10 cellular contexts compared by ENCODE assay signal in the genomic region with DNA sequence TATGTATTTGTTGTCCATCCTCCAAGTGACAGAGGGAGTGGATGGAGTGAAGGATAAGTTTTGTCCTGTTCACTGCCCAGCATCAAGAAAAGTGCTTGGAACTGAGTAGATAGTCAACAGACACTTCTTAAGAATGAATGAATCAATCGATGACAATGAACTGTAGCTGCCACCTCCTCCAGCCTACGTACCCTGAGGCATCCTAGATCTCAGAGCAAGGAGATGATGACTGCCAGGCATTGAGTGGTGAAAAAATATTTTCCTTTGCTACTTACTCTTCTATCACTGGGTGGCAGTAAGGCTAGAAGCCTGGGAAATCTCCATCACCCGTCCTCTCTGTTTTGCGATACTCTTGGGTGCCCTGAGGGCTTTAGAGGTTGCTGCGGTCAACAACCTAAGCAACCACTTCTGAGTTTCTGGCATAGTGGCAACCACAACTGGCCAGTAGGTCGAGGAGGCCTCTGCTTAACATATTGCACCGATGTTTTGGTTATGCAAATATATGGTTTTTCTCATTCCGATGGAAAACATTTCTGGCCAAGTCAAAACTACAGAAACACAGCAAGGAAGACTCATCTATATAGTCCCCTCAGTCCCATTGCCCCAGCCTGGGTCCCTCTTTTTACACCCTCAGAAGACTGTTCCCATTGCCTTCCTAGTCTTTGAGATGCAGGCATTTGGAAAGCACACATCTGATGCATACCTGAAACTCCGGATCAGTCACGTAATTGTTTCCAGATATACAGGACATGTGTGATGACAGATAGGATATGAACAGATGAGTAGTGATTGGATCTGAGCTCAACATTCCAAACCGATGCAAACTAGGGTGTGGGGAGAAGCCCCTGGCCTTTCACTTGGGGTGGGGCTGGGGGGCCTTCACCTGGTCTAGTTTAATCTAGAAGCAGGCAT.
DNase-seq lines count a peak whose midpoint lies in the region; ATAC-seq lines count a peak whose summit lies in the region.
"Had no signal": no experiment of that assay in that cellular context is flagged by ENCODE, and none has a peak within 500 bp of the region (broad histone marks: within the 10 kb centered on the region; RNA-seq: fewer than 3 reads in every experiment).

No MANE protein-coding gene starts in this region.

- in situ Hi-C loops in GM23248 (cut with MboI): no loop called here

- H3K27ac ChIP-seq in GM23248: no peak overlapping the region
- H3K27ac ChIP-seq: heart left ventricle had no signal

- peaks cover 41% of the 10 kb centered on the region for H3F3A ChIP-seq in GM23248 (ENCODE audit: insufficient read depth)

- no peak overlapping the region for H3K4me2 ChIP-seq in GM23248 (ENCODE audit: unreplicated experiment)

- no peaks in the 10 kb centered on the region for H3K79me2 ChIP-seq in GM23248 (ENCODE audit: insufficient read depth)

- POLR2A ChIA-PET in T-cell (lab: Charles Lee): no interaction called here

- H3K27me3 Mint-ChIP-seq in T-cell: no peaks in the 10 kb centered on the region

- 72 to 74% methylated on average over 11 of the region's 11 CpGs for WGBS in GM23248 (ENCODE audit: low coverage in 1 of 2, low lambda C conversion rate in 2 of 2, missing lambda C conversion rate in 2 of 2), 2 experiments

- DNase-seq in ELR (ENCODE audit: low read depth) (peak; percentile 89), GM23248 (peak; percentile 20), T-cell (no peak), myocyte (ENCODE audit: low read depth) (peak; percentile 33), DMS153 treated with DMSO at 0.1 percent for 48 hours (lab: John Stamatoyannopoulos, UW; ENCODE audit: unreplicated experiment) (no peak), NCI-H2107 treated with DMSO at 0.1 percent for 48 hours (lab: John Stamatoyannopoulos, UW; ENCODE audit: unreplicated experiment) (no peak), iPS-NIHi11 (ENCODE audit: low spot score) (no peak)
- DNase-seq: NCI-H446, T-helper 2 cell had no signal

- no peak overlapping the region for H3K4me3 ChIP-seq in GM23248
- H3K4me3 ChIP-seq: heart left ventricle had no signal

- no peaks in the 10 kb centered on the region for H3K36me3 ChIP-seq in GM23248 (ENCODE audit: low read depth)
- H3K36me3 ChIP-seq: heart left ventricle had no signal

- ATAC-seq in T-cell (replicated peaks in 1 of 4): no peak

- H4K20me1 ChIP-seq in GM23248 (ENCODE audit: insufficient read depth): no peaks in the 10 kb centered on the region

- peaks cover 94 to 96% (median 95%) of the 10 kb centered on the region in 3 donors for H3K4me1 Mint-ChIP-seq in T-cell

- H3K9ac ChIP-seq in GM23248: no peak overlapping the region

- no peak overlapping the region for H3K4me3 Mint-ChIP-seq in T-cell

- H3K27me3 ChIP-seq in GM23248 (replicated peaks; ENCODE audit: insufficient read depth): no peaks in the 10 kb centered on the region

- H3K9me3 ChIP-seq in GM23248 (ENCODE audit: low read depth): no peaks in the 10 kb centered on the region
- H3K9me3 ChIP-seq: heart left ventricle had no signal

- H3K27ac Mint-ChIP-seq in T-cell: peak overlapping the region; percentile 49 to 64

- peaks cover 42% of the 10 kb centered on the region for H3K36me3 Mint-ChIP-seq in T-cell

- H3K9me3 Mint-ChIP-seq in T-cell: no peaks in the 10 kb centered on the region

- H3K4me1 ChIP-seq in GM23248 (ENCODE audit: insufficient read depth): peaks cover 58% of the 10 kb centered on the region

- no peaks in the 10 kb centered on the region for H3K9me2 ChIP-seq in GM23248 (ENCODE audit: insufficient read depth)

- CTCF ChIA-PET in T-cell (lab: Charles Lee): no interaction called here

- no peak overlapping the region for H2AFZ ChIP-seq in GM23248

Comparison
In these comparisons a context has a peak if more than half of its experiments do, and no peak if none do; other contexts are left out.
1. DNase-seq: peak in ELR (single experiment), GM23248 (single experiment) and myocyte (single experiment); none in T-cell (0 of 34), DMS153 treated with DMSO at 0.1 percent for 48 hours (single experiment), NCI-H2107 treated with DMSO at 0.1 percent for 48 hours (single experiment) and iPS-NIHi11 (single experiment).